In genomic region chrX:119488749-119489148, GRCh38 we compare ENCODE assay signal across 8 cellular contexts.
A peak's percentile ranks its signal among the peaks of the same experiment; 100 is the strongest.
DNase-seq lines count a peak whose midpoint lies in the region; ATAC-seq and TF ChIP-seq lines count a peak whose summit lies in the region.

No MANE protein-coding gene starts in this region.

- TF ChIP-seq CTCF in fibroblast of pulmonary artery (IDR thresholded peaks at IDR 0.05; ENCODE audit: low read length, missing control alignments) = peak; percentile 50
- peak; percentile 53 for TF ChIP-seq CTCF in parathyroid adenoma (IDR thresholded peaks at IDR 0.05)

- no peaks in the 10 kb centered on the region for H3K36me3 ChIP-seq in parathyroid adenoma (ENCODE audit: control insufficient read depth, insufficient read depth, low read length)

- no peak overlapping the region for H3K9ac ChIP-seq in parathyroid adenoma

- no peak overlapping the region for H3K4me3 ChIP-seq in fibroblast of pulmonary artery (replicated peaks; ENCODE audit: low read depth, low read length)
- H3K4me3 ChIP-seq in parathyroid adenoma (ENCODE audit: low read depth, low read length) = no peak overlapping the region

- no peaks in the 10 kb centered on the region for H3K9me3 ChIP-seq in parathyroid adenoma (ENCODE audit: control insufficient read depth, low read length)

- no peak overlapping the region for H3K4me3 Mint-ChIP-seq in activated T-cell treated with anti-CD3 and anti-CD28 coated beads, Interleukin-2, amount 50 U/mL, for 24 hours

- DNase-seq in activated T-cell treated with anti-CD3 and anti-CD28 coated beads for 1 hour (ENCODE audit: low read depth) (peak; percentile 14), NCI-H1092 treated with DMSO at 0.1 percent for 48 hours (lab: John Stamatoyannopoulos, UW) (peak; percentile 51), fibroblast of pulmonary artery (ENCODE audit: low read depth) (peak; percentile 65)
- no peak for DNase-seq in activated T-cell treated with anti-CD3 and anti-CD28 coated beads, Interleukin-2, amount 50 U/mL, for 24 hours
- peak; percentile 19 to 37 for DNase-seq in activated CD4-positive, alpha-beta T cell treated with anti-CD3 and anti-CD28 coated beads for 4 hours

- no peaks in the 10 kb centered on the region for H3K9me3 Mint-ChIP-seq in activated T-cell treated with anti-CD3 and anti-CD28 coated beads, Interleukin-2, amount 50 U/mL, for 24 hours

- no peaks in the 10 kb centered on the region for H3K4me1 Mint-ChIP-seq in activated T-cell treated with anti-CD3 and anti-CD28 coated beads, Interleukin-2, amount 50 U/mL, for 24 hours (ENCODE audit: low read depth)

- H3K79me2 ChIP-seq in parathyroid adenoma = no peaks in the 10 kb centered on the region

- no peaks in the 10 kb centered on the region for H3K4me1 ChIP-seq in parathyroid adenoma

- H3K27ac Mint-ChIP-seq in activated T-cell treated with anti-CD3 and anti-CD28 coated beads, Interleukin-2, amount 50 U/mL, for 24 hours = no peak overlapping the region

- H3K27me3 ChIP-seq in parathyroid adenoma (ENCODE audit: control insufficient read depth, insufficient read depth, low read length) = no peaks in the 10 kb centered on the region

- H2AFZ ChIP-seq in parathyroid adenoma = no peak overlapping the region

- H3K27ac ChIP-seq in parathyroid adenoma = no peak overlapping the region

- no peak overlapping the region for H3K4me2 ChIP-seq in parathyroid adenoma (ENCODE audit: low read length)

- H3K27me3 Mint-ChIP-seq in activated T-cell treated with anti-CD3 and anti-CD28 coated beads, Interleukin-2, amount 50 U/mL, for 24 hours = peaks cover 4% of the 10 kb centered on the region

- no peaks in the 10 kb centered on the region for H3K36me3 Mint-ChIP-seq in activated T-cell treated with anti-CD3 and anti-CD28 coated beads, Interleukin-2, amount 50 U/mL, for 24 hours (ENCODE audit: low read depth)

- ATAC-seq in HG03280 (IDR thresholded peaks at IDR 0.05; ENCODE audit: unreplicated experiment) (no peak), GM21737 (IDR thresholded peaks at IDR 0.05; ENCODE audit: unreplicated experiment) (no peak)
